In genomic region chr19:49155005-49155826, GRCh38 we compare ENCODE assay signal across 22 cellular contexts. TPM values are rescaled to one million over a fixed set of nuclear protein-coding genes. Genes with fewer than 3 reads are reported as not detected.
DNase-seq lines count a peak whose midpoint lies in the region; ATAC-seq, FAIRE-seq and TF ChIP-seq lines count a peak whose summit lies in the region.
"Had no signal": no experiment of that assay in that cellular context is flagged by ENCODE, and none has a peak within 500 bp of the region (broad histone marks: within the 10 kb centered on the region; RNA-seq: fewer than 3 reads in every experiment).

TSS of gene HRC (minus strand) at chr19:49155396. CDS start at chr19:49155237, 159 bp downstream.

- peak within 1 kb of the TSS; percentile 16 to 37 for H3K27ac ChIP-seq in liver (ENCODE audit: low read depth in 1 of 2, low read length in 2 of 2)
- H3K27ac ChIP-seq in testis = peak within 1 kb of the TSS; percentile 50 to 52
- H3K27ac ChIP-seq: C4-2B, prostate gland had no signal

- no peaks in the 10 kb centered on the region for H3K9me3 Mint-ChIP-seq in endothelial cell (ENCODE audit: unreplicated experiment)
- H3K9me3 Mint-ChIP-seq: activated naive CD8-positive, alpha-beta T cell treated with anti-CD3 and anti-CD28 coated beads, Interleukin-2, amount 10 ng/mL, durations not matched to agents 7 days and 5 days had no signal

- intact Hi-C loops in testis (cut with DNase I; ENCODE audit: low total_unique reads) = no loop called here

- no peak for ATAC-seq in GM21367 (IDR thresholded peaks at IDR 0.05; ENCODE audit: unreplicated experiment)
- ATAC-seq: activated CD4-positive, CD25-positive, alpha-beta regulatory T cell treated with anti-CD3 and anti-CD28 coated beads, Interleukin-2, amount 50 U/mL, for 24 hours had no signal

- peaks cover 0 to 2% (median 0%) of the 10 kb centered on the region in 4 donors for H3K36me3 ChIP-seq in liver (ENCODE audit: control insufficient read depth in 4 of 4, insufficient read depth in 3 of 4, low read depth in 1 of 4, low read length in 3 of 4)
- H3K36me3 ChIP-seq in testis (ENCODE audit: low read depth, missing control alignments) = no peaks in the 10 kb centered on the region
- H3K36me3 ChIP-seq: Peyer's patch, prostate gland had no signal

- TF ChIP-seq CTCF in endothelial cell (IDR thresholded peaks at IDR 0.05; ENCODE audit: unreplicated experiment) (no peak), liver (IDR thresholded peaks at IDR 0.05; ENCODE audit: low read depth, low read length, missing input control) (no peak), testis (IDR thresholded peaks at IDR 0.05) (no peak)

- peak within 1 kb of the TSS; percentile 75 for H3K4me3 Mint-ChIP-seq in endothelial cell (ENCODE audit: unreplicated experiment)
- H3K4me3 Mint-ChIP-seq: activated naive CD8-positive, alpha-beta T cell treated with anti-CD3 and anti-CD28 coated beads, Interleukin-2, amount 10 ng/mL, durations not matched to agents 7 days and 5 days had no signal

- H3K4me1 ChIP-seq in liver (ENCODE audit: control insufficient read depth in 4 of 4, insufficient read depth in 4 of 4, low read length in 3 of 4) (peaks cover 3 to 18% (median 13%) of the 10 kb centered on the region in 4 donors), testis (peaks cover 20% of the 10 kb centered on the region)
- H3K4me1 ChIP-seq: prostate gland had no signal

- peaks cover 25% of the 10 kb centered on the region for H3K36me3 Mint-ChIP-seq in endothelial cell (ENCODE audit: low read depth, unreplicated experiment)
- H3K36me3 Mint-ChIP-seq: activated naive CD8-positive, alpha-beta T cell treated with anti-CD3 and anti-CD28 coated beads, Interleukin-2, amount 10 ng/mL, durations not matched to agents 7 days and 5 days had no signal

- no peak within 1 kb of the TSS for H3K4me3 ChIP-seq in liver (ENCODE audit: low read depth in 1 of 3, low read length in 3 of 3)
- H3K4me3 ChIP-seq in testis = no peak within 1 kb of the TSS
- H3K4me3 ChIP-seq: Peyer's patch, prostate gland had no signal

- H3K27me3 Mint-ChIP-seq in endothelial cell (ENCODE audit: unreplicated experiment) = peaks cover 20% of the 10 kb centered on the region

- DNase-seq in MV-4-11 (lab: John Stamatoyannopoulos, UW) (peak; percentile 24), endothelial cell (ENCODE audit: low spot score) (no peak), testis (peak; percentile 40), NCI-H446 treated with DMSO at 0.1 percent for 48 hours (lab: John Stamatoyannopoulos, UW) (no peak), urothelium cell line (ENCODE audit: low spot score) (no peak), DMS153 (lab: John Stamatoyannopoulos, UW) (no peak)
- DNase-seq: activated naive CD8-positive, alpha-beta T cell treated with anti-CD3 and anti-CD28 coated beads, Interleukin-2, amount 10 ng/mL, durations not matched to agents 7 days and 5 days; activated T-cell treated with anti-CD3 and anti-CD28 coated beads for 4 hours; cortex of kidney; EL; midbrain; NCI-H1417 treated with DMSO at 0.1 percent for 48 hours; Peyer's patch; stimulated activated CD4-positive, alpha-beta T cell treated with anti-CD3 and anti-CD28 coated beads, Interleukin-1b, Interleukin-23, amount 100 ng/mL, for 48 hours; stimulated activated CD8-positive, alpha-beta memory T cell treated with anti-CD3 and anti-CD28 coated beads, Interleukin-4, amount 100 ng/mL, for 48 hours had no signal

- no peak for TF ChIP-seq RAD21 in liver (IDR thresholded peaks at IDR 0.05)

- no peak within 1 kb of the TSS for H3K9ac ChIP-seq in liver (ENCODE audit: low read depth in 1 of 2, low read length in 2 of 2)

- H3K9me3 ChIP-seq in liver (ENCODE audit: control insufficient read depth in 4 of 4, low read length in 3 of 4) (no peaks in the 10 kb centered on the region), testis (no peaks in the 10 kb centered on the region)
- H3K9me3 ChIP-seq: prostate gland had no signal

- H3K27me3 ChIP-seq in liver (ENCODE audit: control insufficient read depth in 4 of 4, insufficient read depth in 4 of 4, low read length in 3 of 4) (no peaks in the 10 kb centered on the region), testis (no peaks in the 10 kb centered on the region)
- H3K27me3 ChIP-seq: Peyer's patch had no signal

- peaks cover 24% of the 10 kb centered on the region for H3K4me1 Mint-ChIP-seq in endothelial cell (ENCODE audit: unreplicated experiment)

- no peak for FAIRE-seq in urothelium cell line (lab: Jason Lieb, UNC)
- FAIRE-seq: GM12892 had no signal

- WGBS in liver = 59% methylated on average over 19 of the region's 19 CpGs
- WGBS in testis, 2 donors = 41 to 55% methylated on average over 15 to 19 of the region's 19 CpGs

- no peak within 1 kb of the TSS for H3K27ac Mint-ChIP-seq in endothelial cell (ENCODE audit: unreplicated experiment)

- no peak for TF ChIP-seq POLR2A in testis (IDR thresholded peaks at IDR 0.05)

TF ChIP-seq in liver, 16 proteins besides CTCF, POLR2A, EP300 and RAD21:
- TF ChIP-seq EGR1 (IDR thresholded peaks at IDR 0.05; ENCODE audit: low read depth in 2 of 2) = no peak
- no peak for TF ChIP-seq FOXA2 (IDR thresholded peaks at IDR 0.05)
- no peak for TF ChIP-seq YY1 (IDR thresholded peaks at IDR 0.05)
- TF ChIP-seq, protein P1, sequence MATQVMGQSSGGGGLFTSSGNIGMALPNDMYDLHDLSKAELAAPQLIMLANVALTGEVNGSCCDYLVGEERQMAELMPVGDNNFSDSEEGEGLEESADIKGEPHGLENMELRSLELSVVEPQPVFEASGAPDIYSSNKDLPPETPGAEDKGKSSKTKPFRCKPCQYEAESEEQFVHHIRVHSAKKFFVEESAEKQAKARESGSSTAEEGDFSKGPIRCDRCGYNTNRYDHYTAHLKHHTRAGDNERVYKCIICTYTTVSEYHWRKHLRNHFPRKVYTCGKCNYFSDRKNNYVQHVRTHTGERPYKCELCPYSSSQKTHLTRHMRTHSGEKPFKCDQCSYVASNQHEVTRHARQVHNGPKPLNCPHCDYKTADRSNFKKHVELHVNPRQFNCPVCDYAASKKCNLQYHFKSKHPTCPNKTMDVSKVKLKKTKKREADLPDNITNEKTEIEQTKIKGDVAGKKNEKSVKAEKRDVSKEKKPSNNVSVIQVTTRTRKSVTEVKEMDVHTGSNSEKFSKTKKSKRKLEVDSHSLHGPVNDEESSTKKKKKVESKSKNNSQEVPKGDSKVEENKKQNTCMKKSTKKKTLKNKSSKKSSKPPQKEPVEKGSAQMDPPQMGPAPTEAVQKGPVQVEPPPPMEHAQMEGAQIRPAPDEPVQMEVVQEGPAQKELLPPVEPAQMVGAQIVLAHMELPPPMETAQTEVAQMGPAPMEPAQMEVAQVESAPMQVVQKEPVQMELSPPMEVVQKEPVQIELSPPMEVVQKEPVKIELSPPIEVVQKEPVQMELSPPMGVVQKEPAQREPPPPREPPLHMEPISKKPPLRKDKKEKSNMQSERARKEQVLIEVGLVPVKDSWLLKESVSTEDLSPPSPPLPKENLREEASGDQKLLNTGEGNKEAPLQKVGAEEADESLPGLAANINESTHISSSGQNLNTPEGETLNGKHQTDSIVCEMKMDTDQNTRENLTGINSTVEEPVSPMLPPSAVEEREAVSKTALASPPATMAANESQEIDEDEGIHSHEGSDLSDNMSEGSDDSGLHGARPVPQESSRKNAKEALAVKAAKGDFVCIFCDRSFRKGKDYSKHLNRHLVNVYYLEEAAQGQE (IDR thresholded peaks at IDR 0.05) = no peak
- TF ChIP-seq SP1 (IDR thresholded peaks at IDR 0.05) = no peak
- TF ChIP-seq NR2F2 (IDR thresholded peaks at IDR 0.05) = no peak
- no peak for TF ChIP-seq HNF4A (conservative IDR thresholded peaks at IDR 0.05)
- TF ChIP-seq, protein P2, sequence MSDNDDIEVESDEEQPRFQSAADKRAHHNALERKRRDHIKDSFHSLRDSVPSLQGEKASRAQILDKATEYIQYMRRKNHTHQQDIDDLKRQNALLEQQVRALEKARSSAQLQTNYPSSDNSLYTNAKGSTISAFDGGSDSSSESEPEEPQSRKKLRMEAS (IDR thresholded peaks at IDR 0.05) = no peak

RNA-seq across cellular contexts. Expression of gene HRC, which starts in this region (rescaled TPM):
- total RNA-seq in endothelial cell (ENCODE audit: unreplicated experiment) (0.72 TPM), liver (1 to 10 TPM; 1.2 TPM), testis (1 to 10 TPM; 1.8 to 5.4 TPM)
- polyA plus RNA-seq in liver (under 1 TPM; 0.25 to 0.51 TPM), testis (ENCODE audit: insufficient read depth, low read depth, low replicate concordance) (4.1 TPM)
- total RNA-seq: activated naive CD8-positive, alpha-beta T cell treated with anti-CD3 and anti-CD28 coated beads, Interleukin-2, amount 10 ng/mL, durations not matched to agents 7 days and 5 days; fibroblast of lung had no signal

Comparison
In these comparisons a context has a peak if more than half of its experiments do, and no peak if none do; other contexts are left out.
1. DNase-seq: peak in MV-4-11 (single experiment) and testis (single experiment); none in endothelial cell (single experiment), NCI-H446 treated with DMSO at 0.1 percent for 48 hours (single experiment), urothelium cell line (single experiment) and DMS153 (single experiment).